ENCODE assay signal across 30 cellular contexts in the genomic region with DNA sequence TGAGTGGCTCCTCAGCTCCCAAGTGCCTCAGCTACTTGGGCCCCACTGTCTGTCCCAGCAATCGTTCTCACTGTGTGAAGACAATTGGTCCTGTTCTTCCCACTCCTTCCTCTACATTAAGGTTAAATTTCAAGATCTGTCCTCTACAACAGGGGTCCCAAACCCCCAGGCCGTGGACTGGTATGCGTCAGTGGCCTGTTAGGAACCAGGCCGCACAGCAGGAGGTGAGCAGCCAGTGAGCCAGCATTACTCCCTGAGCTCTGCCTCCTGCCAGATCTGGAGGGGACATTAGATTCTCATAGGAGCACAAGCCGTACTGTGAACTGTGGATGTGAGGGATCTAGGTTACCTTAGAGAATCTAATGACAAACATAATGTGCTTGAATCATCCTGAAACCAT.
"Had no signal": no experiment of that assay in that cellular context is flagged by ENCODE, and none has a peak within 500 bp of the region (broad histone marks: within the 10 kb centered on the region; RNA-seq: fewer than 3 reads in every experiment).

No MANE protein-coding gene starts in this region.

- DNase-seq: activated B cell treated with CpG ODN at 0.5 μM for 24 hours; activated CD4-positive, alpha-beta memory T cell treated with anti-CD3 and anti-CD28 coated beads for 36 hours; activated CD4-positive, alpha-beta T cell treated with anti-CD3 and anti-CD28 coated beads, Interleukin-2, amount 10 ng/mL, durations not matched to agents 24 days and 14 days; activated CD8-positive, alpha-beta memory T cell treated with anti-CD3 and anti-CD28 coated beads, Interleukin-2, amount 10 ng/mL, durations not matched to agents 7 days and 5 days; activated CD8-positive, alpha-beta memory T cell treated with anti-CD3 and anti-CD28 coated beads, Interleukin-2, amount 50 U/mL, for 4 hours; activated CD8-positive, alpha-beta T cell treated with anti-CD3 and anti-CD28 coated beads, Interleukin-2, amount 10 ng/mL, durations not matched to agents 7 days and 5 days; activated effector memory CD4-positive, alpha-beta T cell treated with anti-CD3 and anti-CD28 coated beads, Interleukin-2, amount 50 U/mL, for 16 hours; activated naive CD4-positive, alpha-beta T cell treated with anti-CD3 and anti-CD28 coated beads for 36 hours; activated naive CD8-positive, alpha-beta T cell treated with anti-CD3 and anti-CD28 coated beads for 36 hours; activated naive CD8-positive, alpha-beta T cell treated with anti-CD3 and anti-CD28 coated beads, Interleukin-2, amount 50 U/mL, for 24 hours; activated T-cell treated with anti-CD3 and anti-CD28 coated beads, Interleukin-2, amount 50 U/mL, for 1 hour; activated T-cell treated with anti-CD3 and anti-CD28 coated beads, Interleukin-2, amount 50 U/mL, for 48 hours; adrenal gland; amygdala; aorta; body of pancreas; caudate nucleus; cortex of kidney; dermis blood vessel endothelial cell; effector CD4-positive, alpha-beta T cell; effector memory CD8-positive, alpha-beta T cell; foreskin fibroblast; head of caudate nucleus; T-helper 1 cell; T-helper 17 cell had no signal

- H3K4me3 ChIP-seq: adrenal gland, body of pancreas had no signal

- H3K4me1 Mint-ChIP-seq: activated B cell treated with CpG ODN at 0.5 μM for 24 hours; activated CD4-positive, alpha-beta T cell treated with anti-CD3 and anti-CD28 coated beads, Interleukin-2, amount 10 ng/mL, durations not matched to agents 24 days and 14 days; activated CD8-positive, alpha-beta memory T cell treated with anti-CD3 and anti-CD28 coated beads, Interleukin-2, amount 10 ng/mL, durations not matched to agents 7 days and 5 days; activated naive CD4-positive, alpha-beta T cell treated with anti-CD3 and anti-CD28 coated beads, Interleukin-2, amount 50 U/mL, for 24 hours; activated naive CD8-positive, alpha-beta T cell treated with anti-CD3 and anti-CD28 coated beads for 36 hours; activated naive CD8-positive, alpha-beta T cell treated with anti-CD3 and anti-CD28 coated beads, Interleukin-2, amount 50 U/mL, for 24 hours; T-helper 17 cell had no signal

- H3K9me3 Mint-ChIP-seq: activated B cell treated with CpG ODN at 0.5 μM for 24 hours; activated CD4-positive, alpha-beta memory T cell treated with anti-CD3 and anti-CD28 coated beads for 36 hours; activated naive CD4-positive, alpha-beta T cell treated with anti-CD3 and anti-CD28 coated beads, Interleukin-2, amount 50 U/mL, for 24 hours; activated naive CD8-positive, alpha-beta T cell treated with anti-CD3 and anti-CD28 coated beads, Interleukin-2, amount 50 U/mL, for 24 hours had no signal

- H3K27me3 ChIP-seq: adrenal gland, body of pancreas had no signal

- H3K27me3 Mint-ChIP-seq: activated B cell treated with CpG ODN at 0.5 μM for 24 hours; activated CD4-positive, alpha-beta T cell treated with anti-CD3 and anti-CD28 coated beads, Interleukin-2, amount 10 ng/mL, durations not matched to agents 24 days and 14 days; activated CD8-positive, alpha-beta memory T cell treated with anti-CD3 and anti-CD28 coated beads, Interleukin-2, amount 10 ng/mL, durations not matched to agents 7 days and 5 days; activated naive CD4-positive, alpha-beta T cell treated with anti-CD3 and anti-CD28 coated beads, Interleukin-2, amount 50 U/mL, for 24 hours; activated naive CD8-positive, alpha-beta T cell treated with anti-CD3 and anti-CD28 coated beads for 36 hours; activated naive CD8-positive, alpha-beta T cell treated with anti-CD3 and anti-CD28 coated beads, Interleukin-2, amount 50 U/mL, for 24 hours; T-helper 17 cell had no signal

- H3K4me3 Mint-ChIP-seq: activated B cell treated with CpG ODN at 0.5 μM for 24 hours; activated CD4-positive, alpha-beta memory T cell treated with anti-CD3 and anti-CD28 coated beads for 36 hours; activated CD4-positive, alpha-beta T cell treated with anti-CD3 and anti-CD28 coated beads, Interleukin-2, amount 10 ng/mL, durations not matched to agents 24 days and 14 days; activated CD8-positive, alpha-beta memory T cell treated with anti-CD3 and anti-CD28 coated beads, Interleukin-2, amount 10 ng/mL, durations not matched to agents 7 days and 5 days; activated CD8-positive, alpha-beta T cell treated with anti-CD3 and anti-CD28 coated beads, Interleukin-2, amount 10 ng/mL, durations not matched to agents 7 days and 5 days; activated naive CD4-positive, alpha-beta T cell treated with anti-CD3 and anti-CD28 coated beads for 36 hours; activated naive CD4-positive, alpha-beta T cell treated with anti-CD3 and anti-CD28 coated beads, Interleukin-2, amount 50 U/mL, for 24 hours; activated naive CD8-positive, alpha-beta T cell treated with anti-CD3 and anti-CD28 coated beads for 36 hours; activated naive CD8-positive, alpha-beta T cell treated with anti-CD3 and anti-CD28 coated beads, Interleukin-2, amount 50 U/mL, for 24 hours; activated T-helper 1 cell treated with anti-CD3 and anti-CD28 coated beads, Interleukin-12 subunit alpha, Interleukin-12 subunit beta, Interleukin-2, Interleukin-4 antibody, amounts not matched to agents 30 ng/mL and 10 ng/mL and 1 ng/mL, durations not matched to agents 14 hours and 24 hours and 36 hours; effector memory CD8-positive, alpha-beta T cell; T-helper 17 cell had no signal

- H3K9me3 ChIP-seq: adrenal gland, body of pancreas had no signal

- H3K27ac Mint-ChIP-seq: activated B cell treated with CpG ODN at 0.5 μM for 24 hours; activated CD4-positive, alpha-beta memory T cell treated with anti-CD3 and anti-CD28 coated beads for 36 hours; activated CD4-positive, alpha-beta T cell treated with anti-CD3 and anti-CD28 coated beads, Interleukin-2, amount 10 ng/mL, durations not matched to agents 24 days and 14 days; activated CD8-positive, alpha-beta memory T cell treated with anti-CD3 and anti-CD28 coated beads, Interleukin-2, amount 10 ng/mL, durations not matched to agents 7 days and 5 days; activated CD8-positive, alpha-beta T cell treated with anti-CD3 and anti-CD28 coated beads, Interleukin-2, amount 10 ng/mL, durations not matched to agents 7 days and 5 days; activated naive CD4-positive, alpha-beta T cell treated with anti-CD3 and anti-CD28 coated beads for 36 hours; activated naive CD4-positive, alpha-beta T cell treated with anti-CD3 and anti-CD28 coated beads, Interleukin-2, amount 50 U/mL, for 24 hours; activated naive CD8-positive, alpha-beta T cell treated with anti-CD3 and anti-CD28 coated beads for 36 hours; activated naive CD8-positive, alpha-beta T cell treated with anti-CD3 and anti-CD28 coated beads, Interleukin-2, amount 50 U/mL, for 24 hours; activated T-helper 1 cell treated with anti-CD3 and anti-CD28 coated beads, Interleukin-12 subunit alpha, Interleukin-12 subunit beta, Interleukin-2, Interleukin-4 antibody, amounts not matched to agents 30 ng/mL and 10 ng/mL and 1 ng/mL, durations not matched to agents 14 hours and 24 hours and 36 hours; activated T-helper 2 cell treated with anti-CD3 and anti-CD28 coated beads, Interferon-gamma antibody, Interleukin-2, Interleukin-4, amounts not matched to agents 10 μg/mL and 5 μg/mL and 100 μg/mL, durations not matched to agents 14 hours and 24 hours and 36 hours; effector memory CD8-positive, alpha-beta T cell; T-helper 17 cell had no signal

- ATAC-seq: activated CD4-positive, CD25-positive, alpha-beta regulatory T cell treated with anti-CD3 and anti-CD28 coated beads, Interleukin-2, amount 50 U/mL, for 24 hours; activated CD8-positive, alpha-beta memory T cell treated with anti-CD3 and anti-CD28 coated beads, Interleukin-2, amount 10 ng/mL, durations not matched to agents 7 days and 5 days; activated CD8-positive, alpha-beta T cell treated with anti-CD3 and anti-CD28 coated beads, Interleukin-2, amount 10 ng/mL, durations not matched to agents 7 days and 5 days; activated naive CD8-positive, alpha-beta T cell treated with anti-CD3 and anti-CD28 coated beads, Interleukin-2, amount 50 U/mL, for 24 hours; body of pancreas; effector memory CD8-positive, alpha-beta T cell; T-helper 17 cell had no signal

- H3K36me3 ChIP-seq: adrenal gland had no signal

- H3K4me1 ChIP-seq: adrenal gland, body of pancreas had no signal

- H3K36me3 Mint-ChIP-seq: activated CD4-positive, alpha-beta memory T cell treated with anti-CD3 and anti-CD28 coated beads for 36 hours; activated CD8-positive, alpha-beta memory T cell treated with anti-CD3 and anti-CD28 coated beads, Interleukin-2, amount 10 ng/mL, durations not matched to agents 7 days and 5 days; activated naive CD4-positive, alpha-beta T cell treated with anti-CD3 and anti-CD28 coated beads, Interleukin-2, amount 50 U/mL, for 24 hours; activated naive CD8-positive, alpha-beta T cell treated with anti-CD3 and anti-CD28 coated beads for 36 hours had no signal

- H3K27ac ChIP-seq: adrenal gland, body of pancreas, epithelial cell of prostate had no signal
